20 cellular contexts compared by ENCODE assay signal in the genomic region with DNA sequence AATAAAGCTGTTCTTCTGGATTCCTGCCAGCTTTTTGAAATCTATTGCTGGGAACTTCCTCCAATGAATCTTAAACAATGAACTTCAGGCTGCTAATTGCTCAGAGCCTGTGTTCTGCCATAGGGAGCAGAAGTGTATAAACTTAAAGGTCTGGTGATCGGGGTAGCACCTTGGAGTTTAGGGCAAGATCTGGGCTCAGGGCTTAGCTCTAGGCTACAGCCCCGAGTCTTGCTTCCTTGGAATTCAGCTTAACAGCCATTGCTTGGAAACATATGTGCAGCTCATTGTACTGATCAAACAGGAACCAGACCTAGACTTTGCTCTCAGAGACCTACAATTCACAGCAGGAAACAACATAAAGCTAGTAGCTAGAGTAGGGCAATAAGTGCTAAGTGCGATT. TPM values are rescaled to one million over a fixed set of nuclear protein-coding genes. Genes with fewer than 3 reads are reported as not detected.
DNase-seq lines count a peak whose midpoint lies in the region; TF ChIP-seq lines count a peak whose summit lies in the region.
"Had no signal": no experiment of that assay in that cellular context is flagged by ENCODE, and none has a peak within 500 bp of the region (broad histone marks: within the 10 kb centered on the region; RNA-seq: fewer than 3 reads in every experiment).

No MANE protein-coding gene starts in this region.

- H3K9me2 ChIP-seq in Loucy (replicated peaks; ENCODE audit: low read depth, low read length): no peaks in the 10 kb centered on the region

- no peaks in the 10 kb centered on the region for H3K79me2 ChIP-seq in Loucy (ENCODE audit: insufficient read depth, low read length)

- H3K36me3 Mint-ChIP-seq in brain: no peaks in the 10 kb centered on the region
- no peaks in the 10 kb centered on the region for H3K36me3 Mint-ChIP-seq in activated CD4-positive, alpha-beta T cell treated with anti-CD3 and anti-CD28 coated beads, Interleukin-2, amount 10 ng/mL, durations not matched to agents 24 days and 14 days (ENCODE audit: low read depth)

- H3K4me1 Mint-ChIP-seq in brain: peaks cover 21% of the 10 kb centered on the region
- no peaks in the 10 kb centered on the region for H3K4me1 Mint-ChIP-seq in activated CD4-positive, alpha-beta T cell treated with anti-CD3 and anti-CD28 coated beads, Interleukin-2, amount 10 ng/mL, durations not matched to agents 24 days and 14 days

- H3K27me3 ChIP-seq in Loucy (ENCODE audit: insufficient read depth, low read length, poor library complexity, severe bottlenecking) (no peaks in the 10 kb centered on the region), spleen (replicated peaks in 1 of 7) (no peaks in the 10 kb centered on the region), ovary (no peaks in the 10 kb centered on the region)
- H3K27me3 ChIP-seq: ascending aorta, BLaER1, right lobe of liver, thyroid gland had no signal

- H4K20me1 ChIP-seq in Loucy (ENCODE audit: insufficient read depth, low read length, poor library complexity, severe bottlenecking): no peaks in the 10 kb centered on the region
- H4K20me1 ChIP-seq: BLaER1 had no signal

- H3K4me1 ChIP-seq in Loucy (ENCODE audit: insufficient read depth, low read length, poor library complexity, severe bottlenecking): no peaks in the 10 kb centered on the region
- H3K4me1 ChIP-seq in spleen: peaks cover 0 to 6% (median 0%) of the 10 kb centered on the region in 6 donors
- H3K4me1 ChIP-seq in ovary (ENCODE audit: insufficient read depth): no peaks in the 10 kb centered on the region
- H3K4me1 ChIP-seq: ascending aorta, BLaER1, left ventricle myocardium inferior had no signal

- no peaks in the 10 kb centered on the region for H3F3A ChIP-seq in Loucy (ENCODE audit: low read depth)

- H3K9me3 ChIP-seq in Loucy (ENCODE audit: insufficient read depth, low read depth, low read length): no peaks in the 10 kb centered on the region
- no peaks in the 10 kb centered on the region for H3K9me3 ChIP-seq in spleen
- no peaks in the 10 kb centered on the region for H3K9me3 ChIP-seq in ovary
- H3K9me3 ChIP-seq: ascending aorta, BLaER1, left ventricle myocardium inferior, right lobe of liver, thyroid gland had no signal

- peak; percentile 41 for DNase-seq in left kidney (ENCODE audit: low read depth, low spot score)
- DNase-seq in spleen: no peak
- DNase-seq in ovary: no peak
- no peak for DNase-seq in cerebellar cortex (ENCODE audit: low spot score)
- DNase-seq in activated CD4-positive, alpha-beta T cell treated with anti-CD3 and anti-CD28 coated beads, Interleukin-2, amount 10 ng/mL, durations not matched to agents 24 days and 14 days: no peak
- DNase-seq: DND-41; dorsolateral prefrontal cortex; left ventricle myocardium inferior; NCI-H1930; NCI-H526 treated with DMSO at 0.1 percent for 48 hours; nephron progenitor cell; right lobe of liver; stimulated activated CD4-positive, alpha-beta T cell treated with anti-CD3 and anti-CD28 coated beads, Interleukin-2, amount 100 ng/mL, for 48 hours; stimulated activated CD8-positive, alpha-beta memory T cell treated with anti-CD3 and anti-CD28 coated beads, Interleukin-4, amount 100 ng/mL, for 48 hours; thyroid gland had no signal

- H3K4me3 ChIP-seq in Loucy (ENCODE audit: low read length, poor library complexity, severe bottlenecking): no peak overlapping the region
- no peak overlapping the region for H3K4me3 ChIP-seq in spleen
- no peak overlapping the region for H3K4me3 ChIP-seq in ovary
- H3K4me3 ChIP-seq: ascending aorta, BLaER1, dorsolateral prefrontal cortex, left ventricle myocardium inferior, right lobe of liver, thyroid gland had no signal

- peak overlapping the region in 3 of 5 experiments; percentile 31 to 75 (median 51) for H3K27ac Mint-ChIP-seq in brain
- no peak overlapping the region for H3K27ac Mint-ChIP-seq in activated CD4-positive, alpha-beta T cell treated with anti-CD3 and anti-CD28 coated beads, Interleukin-2, amount 10 ng/mL, durations not matched to agents 24 days and 14 days

- H3K9ac ChIP-seq in Loucy (ENCODE audit: low read depth, low read length, poor library complexity, severe bottlenecking): no peak overlapping the region
- H3K9ac ChIP-seq: BLaER1 had no signal

- intact Hi-C loops in spleen (cut with DNase I; ENCODE audit: low total_unique reads) (no loop called here), ovary (cut with DNase I) (no loop called here)
- intact Hi-C loops in activated CD4-positive, alpha-beta T cell treated with anti-CD3 and anti-CD28 coated beads, Interleukin-2, amount 10 ng/mL, durations not matched to agents 24 days and 14 days (cut with micrococcal nuclease): no loop called here

- WGBS in spleen, 5 donors: 39 to 54% (median 43%) methylated on average over 3 of the region's 3 CpGs
- 25 to 40% (median 38%) methylated on average over 3 of the region's 3 CpGs for WGBS in ovary, 3 donors

- H3K4me3 Mint-ChIP-seq in brain: peak overlapping the region in 3 of 5 experiments; percentile 4 to 57 (median 11)
- H3K4me3 Mint-ChIP-seq in activated CD4-positive, alpha-beta T cell treated with anti-CD3 and anti-CD28 coated beads, Interleukin-2, amount 10 ng/mL, durations not matched to agents 24 days and 14 days: no peak overlapping the region
- H3K4me3 Mint-ChIP-seq: nephron progenitor cell had no signal

- H3K9me3 Mint-ChIP-seq in brain: no peaks in the 10 kb centered on the region
- H3K9me3 Mint-ChIP-seq in activated CD4-positive, alpha-beta T cell treated with anti-CD3 and anti-CD28 coated beads, Interleukin-2, amount 10 ng/mL, durations not matched to agents 24 days and 14 days: no peaks in the 10 kb centered on the region
- H3K9me3 Mint-ChIP-seq: nephron progenitor cell had no signal

- no peaks in the 10 kb centered on the region for H3K36me3 ChIP-seq in Loucy (ENCODE audit: insufficient read depth, low read length)
- no peaks in the 10 kb centered on the region for H3K36me3 ChIP-seq in spleen
- H3K36me3 ChIP-seq in ovary: no peaks in the 10 kb centered on the region
- H3K36me3 ChIP-seq: ascending aorta, BLaER1, left ventricle myocardium inferior, right lobe of liver, thyroid gland had no signal

- H3K27ac ChIP-seq in spleen: peak overlapping the region in 5 of 8 donors; percentile 16 to 52 (median 26)
- no peak overlapping the region for H3K27ac ChIP-seq in ovary
- H3K27ac ChIP-seq: ascending aorta, BLaER1, dorsolateral prefrontal cortex, left ventricle myocardium inferior, right lobe of liver, thyroid gland had no signal

- TF ChIP-seq CTCF in Loucy (conservative IDR thresholded peaks at IDR 0.05; ENCODE audit: low read length): no peak
- no peak for TF ChIP-seq CTCF in brain (conservative IDR thresholded peaks at IDR 0.05)
- TF ChIP-seq CTCF in spleen (IDR thresholded peaks at IDR 0.05 in 8 of 11, conservative IDR thresholded peaks at IDR 0.05 in 3 of 11): no peak
- TF ChIP-seq CTCF in ovary (IDR thresholded peaks at IDR 0.05): no peak

- H3K27me3 Mint-ChIP-seq in brain: no peaks in the 10 kb centered on the region
- H3K27me3 Mint-ChIP-seq in activated CD4-positive, alpha-beta T cell treated with anti-CD3 and anti-CD28 coated beads, Interleukin-2, amount 10 ng/mL, durations not matched to agents 24 days and 14 days: peaks cover 11% of the 10 kb centered on the region

- TF ChIP-seq POLR2A in spleen (IDR thresholded peaks at IDR 0.05): no peak
- TF ChIP-seq POLR2A in ovary (IDR thresholded peaks at IDR 0.05): no peak

- TF ChIP-seq EP300 in ovary (IDR thresholded peaks at IDR 0.05): no peak

- no peak overlapping the region for H3K4me2 ChIP-seq in Loucy (ENCODE audit: low read depth, low read length, poor library complexity, severe bottlenecking)
- H3K4me2 ChIP-seq: BLaER1 had no signal

- peak overlapping the region; percentile 1; the same call in 1 of the 2 replicates for H2AFZ ChIP-seq in Loucy (ENCODE audit: low read length)

RNA-seq across cellular contexts. Expression of gene ARL14, which starts 1.5 kb away (rescaled TPM):
- polyA plus RNA-seq in brain (ENCODE audit: insufficient read depth, low read depth, low replicate concordance) (not detected), spleen (under 1 TPM in 2 of 3 donors, not detected in 1; 0.11 to 0.26 TPM), ovary (not detected)
- total RNA-seq in spleen (under 1 TPM in 1 of 7 donors, not detected in 6; 0.39 TPM), ovary (not detected)
- total RNA-seq in activated CD4-positive, alpha-beta T cell treated with anti-CD3 and anti-CD28 coated beads, Interleukin-2, amount 10 ng/mL, durations not matched to agents 24 days and 14 days: not detected in 2 replicates
- total RNA-seq: ascending aorta; dorsolateral prefrontal cortex; left ventricle myocardium inferior; T-helper 1 cell treated with Interleukin-12 subunit alpha and Interleukin-12 subunit beta and Interleukin-4 antibody, amounts not matched to agents 30 ng/mL and 1 ng/mL, for 36 hours; thyroid gland had no signal

Comparison
In these comparisons a context has a peak if more than half of its experiments do, and no peak if none do; other contexts are left out.
1. H3K27ac ChIP-seq: peak in spleen (5 of 8); none in ovary (0 of 2).